Comparison of ENCODE assay signal across 10 cellular contexts in the genomic region with DNA sequence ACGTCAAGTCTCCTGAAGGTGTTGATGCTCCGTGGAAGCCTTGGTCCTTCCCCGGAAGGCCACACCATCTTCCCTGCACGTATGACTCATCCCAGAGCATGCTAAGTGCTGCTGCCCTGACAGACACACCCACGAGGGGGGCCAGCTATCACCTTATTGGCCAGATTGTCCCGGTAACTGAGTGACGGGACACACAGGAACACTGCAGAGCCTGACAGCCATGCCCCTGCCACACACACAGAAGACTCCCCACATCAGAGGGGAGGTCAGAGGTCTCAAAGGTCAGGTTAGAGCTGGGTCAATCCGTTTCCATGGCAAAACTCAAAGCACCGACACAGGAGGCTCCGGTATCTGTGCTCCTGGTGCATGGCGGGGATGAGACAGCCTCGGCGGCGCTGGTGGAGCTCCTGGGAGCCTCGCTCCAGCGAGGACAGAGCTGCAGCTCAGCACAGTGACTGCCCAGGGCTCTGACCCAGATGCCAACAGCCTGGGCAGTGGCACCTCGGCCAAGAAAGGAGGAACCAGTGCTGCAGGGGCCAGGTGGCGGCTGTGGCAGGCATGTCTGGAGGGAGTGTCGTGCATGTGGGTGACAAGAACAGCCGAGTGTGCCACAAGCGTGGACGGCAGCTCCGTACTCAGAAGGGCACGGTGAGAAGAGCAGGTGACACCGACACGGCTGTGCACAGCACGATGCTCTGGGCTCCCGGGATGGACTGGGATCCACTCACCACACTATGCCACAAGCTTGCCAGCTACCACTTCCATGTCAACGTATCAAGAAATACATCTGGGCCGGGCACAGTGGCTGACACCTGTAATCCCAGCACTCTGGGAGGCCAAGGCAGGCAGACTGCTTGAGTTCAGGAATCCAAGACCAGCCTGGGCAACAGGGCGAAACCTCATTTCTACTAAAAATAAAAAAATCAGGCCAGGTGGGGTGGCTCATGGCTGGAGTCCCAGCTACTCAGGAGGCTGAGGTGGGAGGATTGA. TPM values are rescaled to one million over a fixed set of nuclear protein-coding genes. Genes with fewer than 3 reads are reported as not detected.
DNase-seq lines count a peak whose midpoint lies in the region; ATAC-seq, FAIRE-seq and TF ChIP-seq lines count a peak whose summit lies in the region.
"Had no signal": no experiment of that assay in that cellular context is flagged by ENCODE, and none has a peak within 500 bp of the region (broad histone marks: within the 10 kb centered on the region; RNA-seq: fewer than 3 reads in every experiment).

No MANE protein-coding gene starts in this region.

- ATAC-seq in SK-N-SH treated with all-trans-retinoic acid at 6 μM for 48 hours (peak; percentile 67), psoas muscle (peak; percentile 70 to 82 (median 79)), HG03521 (IDR thresholded peaks at IDR 0.05; ENCODE audit: unreplicated experiment) (no peak), GM18502 (IDR thresholded peaks at IDR 0.05; ENCODE audit: poor library complexity, unreplicated experiment) (no peak)

- FAIRE-seq in H54 (lab: Jason Lieb, UNC), result peak; percentile 62

- no peaks in the 10 kb centered on the region for H3K27me3 ChIP-seq in psoas muscle (ENCODE audit: insufficient read depth in 3 of 3, low read length in 2 of 3)

- peak overlapping the region; percentile 79 for H3K27ac ChIP-seq in psoas muscle
- H3K27ac ChIP-seq: SK-N-MC had no signal

- H3K4me3 ChIP-seq in fibroblast of the aortic adventitia (ENCODE audit: low read depth, low read length) (no peak overlapping the region), psoas muscle (peak overlapping the region; percentile 14)
- H3K4me3 ChIP-seq: SK-N-MC had no signal

- WGBS in psoas muscle, 3 donors, result 25 to 42% (median 28%) methylated on average over 31 of the region's 31 CpGs

- no peaks in the 10 kb centered on the region for H3K9me3 ChIP-seq in psoas muscle

- peak; percentile 74 for DNase-seq in H54 (ENCODE audit: insufficient read length, low spot score)
- DNase-seq in fibroblast of the aortic adventitia (ENCODE audit: low read depth), result peak; percentile 64
- DNase-seq in psoas muscle, result peak in 1 of 2 donors; percentile 83
- DNase-seq in activated CD4-positive, CD25-positive, alpha-beta regulatory T cell (lab: John Stamatoyannopoulos, UW), result no peak
- DNase-seq in activated naive CD4-positive, alpha-beta T cell treated with anti-CD3 and anti-CD28 coated beads, Interleukin-2, amount 50 U/mL, for 16 hours, result no peak
- DNase-seq: H7 had no signal

- intact Hi-C loops in psoas muscle (cut with DNase I), result no loop called here

- H3K36me3 ChIP-seq in psoas muscle (ENCODE audit: insufficient read depth in 1 of 2, low read depth in 1 of 2), result peaks cover 0 to 4% of the 10 kb centered on the region in 2 donors

- TF ChIP-seq CTCF in fibroblast of the aortic adventitia (IDR thresholded peaks at IDR 0.05; ENCODE audit: insufficient read depth, low read length), result no peak
- no peak for TF ChIP-seq CTCF in psoas muscle (IDR thresholded peaks at IDR 0.05)

- no peak for TF ChIP-seq POLR2A in H54 (IDR thresholded peaks at IDR 0.05; ENCODE audit: low read depth, low read length)

- H3K4me1 ChIP-seq in psoas muscle, result peaks cover 30% of the 10 kb centered on the region

TF ChIP-seq in SK-N-SH treated with all-trans-retinoic acid at 6 μM for 48 hours, 23 proteins besides CTCF, POLR2A, EP300 and RAD21:
- TF ChIP-seq TOX (CRISPR knock-in tag; IDR thresholded peaks at IDR 0.05; ENCODE audit: borderline replicate concordance), result no peak

RNA-seq across cellular contexts. Expression of a gene that starts 14.8 kb away (rescaled TPM):
- total RNA-seq in fibroblast of the aortic adventitia (ENCODE audit: low replicate concordance), result 0.82 and 3.6 TPM in 2 replicates
- total RNA-seq in psoas muscle, result 1 to 10 TPM in 3 of 4 donors, under 1 TPM in 1; 0.88 to 1.4 (median 1.2) TPM
- polyA plus RNA-seq in psoas muscle, result 1 to 10 TPM in 1 of 3 donors, under 1 TPM in 2; 0.55 to 1.8 (median 0.98) TPM

RNA-seq across cellular contexts. Expression of a gene that starts 19.4 kb away (rescaled TPM):
- total RNA-seq in fibroblast of the aortic adventitia (ENCODE audit: low replicate concordance) (42.8 and 78.2 TPM in 2 replicates), psoas muscle (100 to 1,000 TPM; 130 to 185 (median 167) TPM)
- polyA plus RNA-seq in psoas muscle, result 100 to 1,000 TPM; 137 to 207 (median 192) TPM

RNA-seq across cellular contexts. Expression of a gene that starts 43.3 kb away (rescaled TPM):
- total RNA-seq in fibroblast of the aortic adventitia (ENCODE audit: low replicate concordance), result 28.0 and 35.6 TPM in 2 replicates
- total RNA-seq in psoas muscle, result 10 to 100 TPM; 20.6 to 33.5 (median 24.1) TPM
- polyA plus RNA-seq in psoas muscle, result 10 to 100 TPM; 35.6 to 48.6 (median 41.4) TPM

RNA-seq across cellular contexts. Expression of a gene that starts 44.7 kb away (rescaled TPM):
- total RNA-seq in fibroblast of the aortic adventitia (ENCODE audit: low replicate concordance) (4.5 and 5.9 TPM in 2 replicates), psoas muscle (under 1 TPM in 3 of 4 donors, not detected in 1; 0.44 to 0.89 (median 0.82) TPM)
- polyA plus RNA-seq in psoas muscle, result under 1 TPM; 0.15 to 0.96 (median 0.34) TPM

Comparison
In these comparisons a context has a peak if more than half of its experiments do, and no peak if none do; other contexts are left out.
1. DNase-seq: peak in H54 (single experiment) and fibroblast of the aortic adventitia (single experiment); none in activated CD4-positive, CD25-positive, alpha-beta regulatory T cell (0 of 4) and activated naive CD4-positive, alpha-beta T cell treated with anti-CD3 and anti-CD28 coated beads, Interleukin-2, amount 50 U/mL, for 16 hours (single experiment).
2. ATAC-seq: peak in SK-N-SH treated with all-trans-retinoic acid at 6 μM for 48 hours (single experiment) and psoas muscle (4 of 4); none in HG03521 (single experiment) and GM18502 (single experiment).